In the genomic region with DNA sequence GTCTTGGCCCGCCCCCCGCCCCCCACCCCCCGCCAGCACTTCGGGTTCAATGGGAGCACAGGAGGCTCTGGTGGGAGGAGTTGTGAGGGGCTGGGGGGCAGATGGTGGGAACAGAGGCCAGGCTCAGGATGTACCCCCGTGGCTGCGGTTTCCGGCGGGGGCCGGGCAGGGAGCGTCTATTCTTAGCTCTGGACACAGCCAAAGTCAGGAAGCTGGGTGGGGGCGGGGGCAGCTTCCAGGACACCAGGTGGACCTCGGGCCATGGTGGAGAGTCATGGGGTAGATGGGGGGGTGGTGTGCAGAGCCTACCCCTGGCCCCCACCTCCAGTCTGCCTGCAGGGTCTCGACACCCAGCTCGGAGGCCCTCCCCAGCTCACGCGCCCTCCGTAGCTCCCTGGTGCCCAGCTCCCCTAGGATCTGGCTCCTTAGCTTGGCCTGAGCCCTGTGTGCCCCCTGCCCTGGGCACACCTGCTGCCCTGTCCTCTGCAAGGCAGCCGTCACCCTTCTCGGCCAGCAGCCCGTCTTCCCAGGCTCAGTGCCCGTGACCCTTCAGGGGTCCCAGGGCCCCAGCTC, we compare ENCODE assay signal across 1 cellular context.
TF ChIP-seq lines count a peak whose summit lies in the region.

No MANE protein-coding gene starts in this region.

TF ChIP-seq in K562, 482 proteins besides CTCF, POLR2A, EP300 and RAD21 (continues in another document):
- TF ChIP-seq HNRNPH1 (optimal IDR thresholded peaks at IDR 0.05; ENCODE audit: low read depth, low read length) (no peak), PCBP2 (IDR thresholded peaks at IDR 0.05; ENCODE audit: low read depth, low read length, poor library complexity, severe bottlenecking) (no peak), NFRKB (IDR thresholded peaks at IDR 0.05; ENCODE audit: low read depth) (peak; percentile 56; the same call in 1 of the 2 replicates), RBBP5 (IDR thresholded peaks at IDR 0.05; ENCODE audit: borderline replicate concordance, insufficient read depth, low read length, poor library complexity, severe bottlenecking) (peak; percentile 2), NFE2L1 (tag; IDR thresholded peaks at IDR 0.05; ENCODE audit: borderline replicate concordance, low read depth) (no peak), ELF1 (tag; IDR thresholded peaks at IDR 0.05) (no peak), ETV1 (tag; conservative IDR thresholded peaks at IDR 0.05; ENCODE audit: low read depth) (peak; percentile 68), ZFX (CRISPR knock-in tag; IDR thresholded peaks at IDR 0.05) (no peak), L3MBTL2 (IDR thresholded peaks at IDR 0.05) (no peak), ZNF444 (CRISPR knock-in tag; IDR thresholded peaks at IDR 0.05) (no peak), IRF2 (CRISPR knock-in tag; IDR thresholded peaks at IDR 0.05) (no peak), SREBF2 (CRISPR knock-in tag; IDR thresholded peaks at IDR 0.05) (no peak), GTF2F1 (IDR thresholded peaks at IDR 0.05; ENCODE audit: low read depth, low read length) (no peak), HIVEP1 (CRISPR knock-in tag; IDR thresholded peaks at IDR 0.05) (no peak), SOX6 (IDR thresholded peaks at IDR 0.05) (no peak), SAP30 (IDR thresholded peaks at IDR 0.05; ENCODE audit: borderline replicate concordance, insufficient read depth, low read depth, low read length, poor library complexity, severe bottlenecking) (no peak), RNF2 (IDR thresholded peaks at IDR 0.05) (0 out of 2 replicates have a peak, but pooled peaks have one; percentile 14), ZNF766 (CRISPR knock-in tag; conservative IDR thresholded peaks at IDR 0.05) (no peak), ZNF551 (CRISPR knock-in tag; IDR thresholded peaks at IDR 0.05) (no peak), MAZ (CRISPR knock-in tag; conservative IDR thresholded peaks at IDR 0.05 in 1 of 2, IDR thresholded peaks at IDR 0.05 in 1 of 2) (peak in 1 of 2 experiments; percentile 37; a peak in 2 of 4 replicates), CHCHD3 (CRISPR knock-in tag; IDR thresholded peaks at IDR 0.05) (no peak), OTX1 (CRISPR knock-in tag; IDR thresholded peaks at IDR 0.05) (no peak), CXXC5 (CRISPR knock-in tag; IDR thresholded peaks at IDR 0.05) (no peak), ZNF184 (CRISPR knock-in tag; IDR thresholded peaks at IDR 0.05) (no peak), CBX8 (IDR thresholded peaks at IDR 0.05; ENCODE audit: borderline replicate concordance, extremely low read depth, low read depth, low read length, poor library complexity, severe bottlenecking) (no peak), ZBTB7A (IDR thresholded peaks at IDR 0.05; ENCODE audit: borderline replicate concordance, control insufficient read depth, low read depth, low read length) (peak; percentile 94), HMGN3 (IDR thresholded peaks at IDR 0.05; ENCODE audit: borderline replicate concordance, extremely low read depth, insufficient read length, low read depth, low read length) (peak; percentile 51), HDAC6 (IDR thresholded peaks at IDR 0.05; ENCODE audit: low read depth, low read length) (no peak), NFIX (CRISPR knock-in tag; IDR thresholded peaks at IDR 0.05; ENCODE audit: low read depth) (no peak), DNMT1 (IDR thresholded peaks at IDR 0.05) (no peak), GABPB1 (CRISPR knock-in tag; IDR thresholded peaks at IDR 0.05) (peak; percentile 49), SMAD4 (CRISPR knock-in tag; conservative IDR thresholded peaks at IDR 0.05) (0 out of 2 replicates have a peak, but pooled peaks have one; percentile 20), ZNF76 (CRISPR knock-in tag; IDR thresholded peaks at IDR 0.05; ENCODE audit: borderline replicate concordance) (no peak), MEF2D (tag; conservative IDR thresholded peaks at IDR 0.05; ENCODE audit: low read depth) (peak; percentile 76), EGR1 (conservative IDR thresholded peaks at IDR 0.05) (peak; percentile 64), PHTF2 (CRISPR knock-in tag; IDR thresholded peaks at IDR 0.05) (no peak), ZNF696 (CRISPR knock-in tag; conservative IDR thresholded peaks at IDR 0.05) (no peak), ZNF239 (CRISPR knock-in tag; IDR thresholded peaks at IDR 0.05) (no peak), EWSR1 (IDR thresholded peaks at IDR 0.05; ENCODE audit: borderline replicate concordance, low read depth, partially characterized antibody) (no peak), DDX20 (tag; IDR thresholded peaks at IDR 0.05; ENCODE audit: low read depth) (no peak), ARHGAP35 (IDR thresholded peaks at IDR 0.05; ENCODE audit: partially characterized antibody) (no peak), EZH2 (IDR thresholded peaks at IDR 0.05; ENCODE audit: borderline replicate concordance, low read depth, low read length) (no peak), GTF2E2 (tag; IDR thresholded peaks at IDR 0.05) (no peak), TBL1XR1 (IDR thresholded peaks at IDR 0.05; ENCODE audit: low read length in 2 of 2) (no peak)
- TF ChIP-seq, protein P1, sequence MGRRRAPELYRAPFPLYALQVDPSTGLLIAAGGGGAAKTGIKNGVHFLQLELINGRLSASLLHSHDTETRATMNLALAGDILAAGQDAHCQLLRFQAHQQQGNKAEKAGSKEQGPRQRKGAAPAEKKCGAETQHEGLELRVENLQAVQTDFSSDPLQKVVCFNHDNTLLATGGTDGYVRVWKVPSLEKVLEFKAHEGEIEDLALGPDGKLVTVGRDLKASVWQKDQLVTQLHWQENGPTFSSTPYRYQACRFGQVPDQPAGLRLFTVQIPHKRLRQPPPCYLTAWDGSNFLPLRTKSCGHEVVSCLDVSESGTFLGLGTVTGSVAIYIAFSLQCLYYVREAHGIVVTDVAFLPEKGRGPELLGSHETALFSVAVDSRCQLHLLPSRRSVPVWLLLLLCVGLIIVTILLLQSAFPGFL (CRISPR knock-in tag; IDR thresholded peaks at IDR 0.05): no peak
- TF ChIP-seq, protein P2, sequence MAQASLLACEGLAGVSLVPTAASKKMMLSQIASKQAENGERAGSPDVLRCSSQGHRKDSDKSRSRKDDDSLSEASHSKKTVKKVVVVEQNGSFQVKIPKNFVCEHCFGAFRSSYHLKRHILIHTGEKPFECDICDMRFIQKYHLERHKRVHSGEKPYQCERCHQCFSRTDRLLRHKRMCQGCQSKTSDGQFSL (CRISPR knock-in tag; IDR thresholded peaks at IDR 0.05): peak; percentile 56; the same call in 1 of the 2 replicates
- TF ChIP-seq, protein P2 (tag; IDR thresholded peaks at IDR 0.05): no peak
- TF ChIP-seq, protein P3, sequence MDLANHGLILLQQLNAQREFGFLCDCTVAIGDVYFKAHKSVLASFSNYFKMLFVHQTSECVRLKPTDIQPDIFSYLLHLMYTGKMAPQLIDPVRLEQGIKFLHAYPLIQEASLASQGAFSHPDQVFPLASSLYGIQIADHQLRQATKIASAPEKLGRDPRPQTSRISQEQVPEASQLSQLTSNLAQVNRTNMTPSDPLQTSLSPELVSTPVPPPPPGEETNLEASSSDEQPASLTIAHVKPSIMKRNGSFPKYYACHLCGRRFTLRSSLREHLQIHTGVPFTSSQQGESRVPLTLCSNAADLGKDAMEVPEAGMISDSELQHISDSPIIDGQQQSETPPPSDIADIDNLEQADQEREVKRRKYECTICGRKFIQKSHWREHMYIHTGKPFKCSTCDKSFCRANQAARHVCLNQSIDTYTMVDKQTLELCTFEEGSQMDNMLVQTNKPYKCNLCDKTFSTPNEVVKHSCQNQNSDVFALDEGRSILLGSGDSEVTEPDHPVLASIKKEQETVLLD (IDR thresholded peaks at IDR 0.05): peak; percentile 47; the same call in 1 of the 2 replicates
- TF ChIP-seq, protein P4, sequence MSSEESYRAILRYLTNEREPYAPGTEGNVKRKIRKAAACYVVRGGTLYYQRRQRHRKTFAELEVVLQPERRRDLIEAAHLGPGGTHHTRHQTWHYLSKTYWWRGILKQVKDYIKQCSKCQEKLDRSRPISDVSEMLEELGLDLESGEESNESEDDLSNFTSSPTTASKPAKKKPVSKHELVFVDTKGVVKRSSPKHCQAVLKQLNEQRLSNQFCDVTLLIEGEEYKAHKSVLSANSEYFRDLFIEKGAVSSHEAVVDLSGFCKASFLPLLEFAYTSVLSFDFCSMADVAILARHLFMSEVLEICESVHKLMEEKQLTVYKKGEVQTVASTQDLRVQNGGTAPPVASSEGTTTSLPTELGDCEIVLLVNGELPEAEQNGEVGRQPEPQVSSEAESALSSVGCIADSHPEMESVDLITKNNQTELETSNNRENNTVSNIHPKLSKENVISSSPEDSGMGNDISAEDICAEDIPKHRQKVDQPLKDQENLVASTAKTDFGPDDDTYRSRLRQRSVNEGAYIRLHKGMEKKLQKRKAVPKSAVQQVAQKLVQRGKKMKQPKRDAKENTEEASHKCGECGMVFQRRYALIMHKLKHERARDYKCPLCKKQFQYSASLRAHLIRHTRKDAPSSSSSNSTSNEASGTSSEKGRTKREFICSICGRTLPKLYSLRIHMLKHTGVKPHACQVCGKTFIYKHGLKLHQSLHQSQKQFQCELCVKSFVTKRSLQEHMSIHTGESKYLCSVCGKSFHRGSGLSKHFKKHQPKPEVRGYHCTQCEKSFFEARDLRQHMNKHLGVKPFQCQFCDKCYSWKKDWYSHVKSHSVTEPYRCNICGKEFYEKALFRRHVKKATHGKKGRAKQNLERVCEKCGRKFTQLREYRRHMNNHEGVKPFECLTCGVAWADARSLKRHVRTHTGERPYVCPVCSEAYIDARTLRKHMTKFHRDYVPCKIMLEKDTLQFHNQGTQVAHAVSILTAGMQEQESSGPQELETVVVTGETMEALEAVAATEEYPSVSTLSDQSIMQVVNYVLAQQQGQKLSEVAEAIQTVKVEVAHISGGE (CRISPR knock-in tag; IDR thresholded peaks at IDR 0.05): no peak
- TF ChIP-seq, protein P5, sequence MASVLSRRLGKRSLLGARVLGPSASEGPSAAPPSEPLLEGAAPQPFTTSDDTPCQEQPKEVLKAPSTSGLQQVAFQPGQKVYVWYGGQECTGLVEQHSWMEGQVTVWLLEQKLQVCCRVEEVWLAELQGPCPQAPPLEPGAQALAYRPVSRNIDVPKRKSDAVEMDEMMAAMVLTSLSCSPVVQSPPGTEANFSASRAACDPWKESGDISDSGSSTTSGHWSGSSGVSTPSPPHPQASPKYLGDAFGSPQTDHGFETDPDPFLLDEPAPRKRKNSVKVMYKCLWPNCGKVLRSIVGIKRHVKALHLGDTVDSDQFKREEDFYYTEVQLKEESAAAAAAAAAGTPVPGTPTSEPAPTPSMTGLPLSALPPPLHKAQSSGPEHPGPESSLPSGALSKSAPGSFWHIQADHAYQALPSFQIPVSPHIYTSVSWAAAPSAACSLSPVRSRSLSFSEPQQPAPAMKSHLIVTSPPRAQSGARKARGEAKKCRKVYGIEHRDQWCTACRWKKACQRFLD (CRISPR knock-in tag; IDR thresholded peaks at IDR 0.05): peak; percentile 67; the same call in 1 of the 2 replicates
- TF ChIP-seq, protein P6, sequence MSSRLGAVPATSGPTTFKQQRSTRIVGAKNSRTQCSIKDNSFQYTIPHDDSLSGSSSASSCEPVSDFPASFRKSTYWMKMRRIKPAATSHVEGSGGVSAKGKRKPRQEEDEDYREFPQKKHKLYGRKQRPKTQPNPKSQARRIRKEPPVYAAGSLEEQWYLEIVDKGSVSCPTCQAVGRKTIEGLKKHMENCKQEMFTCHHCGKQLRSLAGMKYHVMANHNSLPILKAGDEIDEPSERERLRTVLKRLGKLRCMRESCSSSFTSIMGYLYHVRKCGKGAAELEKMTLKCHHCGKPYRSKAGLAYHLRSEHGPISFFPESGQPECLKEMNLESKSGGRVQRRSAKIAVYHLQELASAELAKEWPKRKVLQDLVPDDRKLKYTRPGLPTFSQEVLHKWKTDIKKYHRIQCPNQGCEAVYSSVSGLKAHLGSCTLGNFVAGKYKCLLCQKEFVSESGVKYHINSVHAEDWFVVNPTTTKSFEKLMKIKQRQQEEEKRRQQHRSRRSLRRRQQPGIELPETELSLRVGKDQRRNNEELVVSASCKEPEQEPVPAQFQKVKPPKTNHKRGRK (tag; IDR thresholded peaks at IDR 0.05): no peak
- TF ChIP-seq, protein P7, sequence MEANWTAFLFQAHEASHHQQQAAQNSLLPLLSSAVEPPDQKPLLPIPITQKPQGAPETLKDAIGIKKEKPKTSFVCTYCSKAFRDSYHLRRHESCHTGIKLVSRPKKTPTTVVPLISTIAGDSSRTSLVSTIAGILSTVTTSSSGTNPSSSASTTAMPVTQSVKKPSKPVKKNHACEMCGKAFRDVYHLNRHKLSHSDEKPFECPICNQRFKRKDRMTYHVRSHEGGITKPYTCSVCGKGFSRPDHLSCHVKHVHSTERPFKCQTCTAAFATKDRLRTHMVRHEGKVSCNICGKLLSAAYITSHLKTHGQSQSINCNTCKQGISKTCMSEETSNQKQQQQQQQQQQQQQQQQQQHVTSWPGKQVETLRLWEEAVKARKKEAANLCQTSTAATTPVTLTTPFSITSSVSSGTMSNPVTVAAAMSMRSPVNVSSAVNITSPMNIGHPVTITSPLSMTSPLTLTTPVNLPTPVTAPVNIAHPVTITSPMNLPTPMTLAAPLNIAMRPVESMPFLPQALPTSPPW (CRISPR knock-in tag; IDR thresholded peaks at IDR 0.05): peak; percentile 67
- TF ChIP-seq, protein P8, sequence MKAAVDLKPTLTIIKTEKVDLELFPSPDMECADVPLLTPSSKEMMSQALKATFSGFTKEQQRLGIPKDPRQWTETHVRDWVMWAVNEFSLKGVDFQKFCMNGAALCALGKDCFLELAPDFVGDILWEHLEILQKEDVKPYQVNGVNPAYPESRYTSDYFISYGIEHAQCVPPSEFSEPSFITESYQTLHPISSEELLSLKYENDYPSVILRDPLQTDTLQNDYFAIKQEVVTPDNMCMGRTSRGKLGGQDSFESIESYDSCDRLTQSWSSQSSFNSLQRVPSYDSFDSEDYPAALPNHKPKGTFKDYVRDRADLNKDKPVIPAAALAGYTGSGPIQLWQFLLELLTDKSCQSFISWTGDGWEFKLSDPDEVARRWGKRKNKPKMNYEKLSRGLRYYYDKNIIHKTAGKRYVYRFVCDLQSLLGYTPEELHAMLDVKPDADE (conservative IDR thresholded peaks at IDR 0.05; ENCODE audit: control insufficient read depth, low read depth, low read length): no peak; the same call in 1 of the 2 replicates
